Comparison of ENCODE assay signal across 21 cellular contexts in genomic region chr11:1656061-1656441, GRCh38. TPM values are rescaled to one million over a fixed set of nuclear protein-coding genes. Genes with fewer than 3 reads are reported as not detected.
DNase-seq lines count a peak whose midpoint lies in the region; ATAC-seq, FAIRE-seq and TF ChIP-seq lines count a peak whose summit lies in the region.
"Had no signal": no experiment of that assay in that cellular context is flagged by ENCODE, and none has a peak within 500 bp of the region (broad histone marks: within the 10 kb centered on the region; RNA-seq: fewer than 3 reads in every experiment).

No MANE protein-coding gene starts in this region.

- H3K9me3 Mint-ChIP-seq in type B pancreatic cell = no peaks in the 10 kb centered on the region
- H3K9me3 Mint-ChIP-seq: CD4-positive, alpha-beta T cell had no signal

- H3K4ac ChIP-seq in trophoblast cell (ENCODE audit: low read depth, low read length) = no peak overlapping the region

- intact Hi-C loops in HepG2 (cut with micrococcal nuclease; ENCODE audit: unreplicated experiment) = no loop called here

- in situ Hi-C loops in HepG2 (cut with HindIII; ENCODE audit: extremely low pct_ligation_motif_present, low pct_unique_long_range_greater_than_20kb) = loop anchor here (5.0 kb wide), 3 partner anchors 36 to 496 kb away; partner anchors contain the start of gene SYT8

- TF ChIP-seq CTCF in HepG2 (CRISPR knock-in tag; IDR thresholded peaks at IDR 0.05) (no peak), type B pancreatic cell (conservative IDR thresholded peaks at IDR 0.05) (no peak)

- no peak for TF ChIP-seq POLR2A in HepG2 (IDR thresholded peaks at IDR 0.05; ENCODE audit: insufficient read depth in 1 of 2, low read depth in 2 of 2, low read length in 2 of 2)

- H3K79me2 ChIP-seq in HepG2 (ENCODE audit: insufficient read depth, low read length) = no peaks in the 10 kb centered on the region
- H3K79me2 ChIP-seq in trophoblast cell (ENCODE audit: control insufficient read depth, insufficient read depth, low read length, poor library complexity) = no peaks in the 10 kb centered on the region

- no peak overlapping the region for H4K91ac ChIP-seq in trophoblast cell (ENCODE audit: low read depth, low read length)

- no peaks in the 10 kb centered on the region for H3K9me3 ChIP-seq in SJCRH30 (replicated peaks)
- H3K9me3 ChIP-seq in HepG2 (ENCODE audit: low read length) = no peaks in the 10 kb centered on the region
- no peaks in the 10 kb centered on the region for H3K9me3 ChIP-seq in trophoblast cell (ENCODE audit: insufficient read depth, low read depth, low read length)
- H3K9me3 ChIP-seq: HAP-1 had no signal

- H4K12ac ChIP-seq in trophoblast cell (ENCODE audit: low read depth, low read length) = no peak overlapping the region

- no peaks in the 10 kb centered on the region for H3K36me3 Mint-ChIP-seq in type B pancreatic cell

- no peak overlapping the region for H3K4me2 ChIP-seq in HepG2 (ENCODE audit: low read depth, low read length)
- H3K4me2 ChIP-seq in trophoblast cell (ENCODE audit: low read length) = no peak overlapping the region

- H2AK5ac ChIP-seq in trophoblast cell (ENCODE audit: low read length) = no peak overlapping the region

- H3K14ac ChIP-seq in trophoblast cell (ENCODE audit: low read length) = no peak overlapping the region

- POLR2A ChIA-PET in HepG2 (lab: Yijun Ruan, JAX) = no interaction called here

- peak overlapping the region; percentile 5 for H3K27ac Mint-ChIP-seq in type B pancreatic cell
- H3K27ac Mint-ChIP-seq: CD4-positive, alpha-beta T cell had no signal

- H3K4me3 ChIP-seq in SJCRH30 (no peak overlapping the region), HepG2 (replicated peaks in 1 of 3; ENCODE audit: insufficient read depth in 1 of 3, low read depth in 2 of 3, low read length in 3 of 3) (no peak overlapping the region), trophoblast cell (ENCODE audit: low read depth, low read length) (peak overlapping the region; percentile 5)
- H3K4me3 ChIP-seq: HAP-1, K562 had no signal

- H4K20me1 ChIP-seq in HepG2 (ENCODE audit: insufficient read depth, low read length) = no peaks in the 10 kb centered on the region

- H3K27me3 ChIP-seq in SJCRH30 (no peaks in the 10 kb centered on the region), HepG2 (ENCODE audit: control insufficient read depth in 1 of 2, insufficient read depth in 2 of 2, low read length in 2 of 2) (no peaks in the 10 kb centered on the region), trophoblast cell (ENCODE audit: insufficient read depth, low read length) (no peaks in the 10 kb centered on the region)

- no peak for TF ChIP-seq RAD21 in HepG2 (CRISPR knock-in tag; IDR thresholded peaks at IDR 0.05)

- ATAC-seq in HepG2 (no peak), GM21825 (IDR thresholded peaks at IDR 0.05; ENCODE audit: unreplicated experiment) (no peak), HG02798 (IDR thresholded peaks at IDR 0.05; ENCODE audit: poor library complexity, unreplicated experiment) (no peak)
- ATAC-seq: K562, PC-3 had no signal

- H3K18ac ChIP-seq in trophoblast cell (ENCODE audit: low read length) = no peak overlapping the region

- DNase-seq in SJCRH30 = peak; percentile 74 to 82
- no peak for DNase-seq in HepG2 (ENCODE audit: low spot score)
- DNase-seq in trophoblast cell = no peak
- DNase-seq in type B pancreatic cell (ENCODE audit: extremely low spot score, unreplicated experiment) = no peak
- DNase-seq in activated CD4-positive, alpha-beta T cell treated with anti-CD3 and anti-CD28 coated beads, Interleukin-2, amount 50 U/mL, for 1 hour = no peak
- DNase-seq: ACHN; AML-193; Calu3; CD4-positive, alpha-beta T cell; DMS53; MV-4-11; NCI-H1417 treated with DMSO at 0.1 percent for 48 hours; NCI-H1930; NCI-H2171 treated with DMSO at 0.1 percent for 48 hours; NCI-H446 treated with DMSO at 0.1 percent for 48 hours; PC-3 had no signal

- no peak overlapping the region for H2BK12ac ChIP-seq in trophoblast cell (ENCODE audit: low read length)

- H3K36me3 ChIP-seq in SJCRH30 (no peaks in the 10 kb centered on the region), HepG2 (replicated peaks in 1 of 2; ENCODE audit: control insufficient read depth in 1 of 2, insufficient read depth in 2 of 2, low read length in 2 of 2) (no peaks in the 10 kb centered on the region), trophoblast cell (ENCODE audit: control insufficient read depth in 1 of 2, insufficient read depth in 2 of 2, low read length in 2 of 2) (no peaks in the 10 kb centered on the region)
- H3K36me3 ChIP-seq: HAP-1 had no signal

- H3K27me3 Mint-ChIP-seq in type B pancreatic cell = peaks cover 10% of the 10 kb centered on the region

- no peak overlapping the region for H2BK120ac ChIP-seq in trophoblast cell (ENCODE audit: insufficient read depth, low read length, poor library complexity)

- CTCF ChIA-PET in HepG2 (lab: Yijun Ruan, JAX; ENCODE audit: low intra/inter-chr PET ratio, low total read pairs) = no interaction called here

- H3K79me1 ChIP-seq in trophoblast cell (ENCODE audit: low read length) = no peaks in the 10 kb centered on the region

- WGBS in HepG2 (ENCODE audit: low lambda C conversion rate) = 97% methylated on average over 3 of the region's 9 CpGs
- WGBS in trophoblast cell (ENCODE audit: extremely low coverage, insufficient coverage, insufficient read length) = no CpG with 5 or more reads among the region's 9 CpGs

- H3K9ac ChIP-seq in HepG2 (ENCODE audit: insufficient read depth, low read depth, low read length) = no peak overlapping the region
- H3K9ac ChIP-seq in trophoblast cell (ENCODE audit: low read length) = no peak overlapping the region

- BruUV-seq in HepG2 (replicated peaks; lab: Mats Ljungman, UMichigan) = no TSS peak

- no peak overlapping the region for H4K8ac ChIP-seq in trophoblast cell (ENCODE audit: low read depth, low read length)

- H2AFZ ChIP-seq in HepG2 (ENCODE audit: low read length) (no peak overlapping the region), trophoblast cell (ENCODE audit: insufficient read depth, low read length, poor library complexity) (no peak overlapping the region)

- peaks cover 52% of the 10 kb centered on the region for H3K4me1 ChIP-seq in SJCRH30
- H3K4me1 ChIP-seq in HepG2 (ENCODE audit: insufficient read depth, low read length) = peaks cover 92% of the 10 kb centered on the region
- H3K4me1 ChIP-seq in trophoblast cell (ENCODE audit: control insufficient read depth in 1 of 2, insufficient read depth in 2 of 2, low read length in 2 of 2) = no peaks in the 10 kb centered on the region
- H3K4me1 ChIP-seq: HAP-1 had no signal

- H3K4me1 Mint-ChIP-seq in type B pancreatic cell (ENCODE audit: unreplicated experiment) = peaks cover 19% of the 10 kb centered on the region

- H3K27ac ChIP-seq in SJCRH30 (peak overlapping the region; percentile 85), HepG2 (ENCODE audit: extremely low read length, insufficient read depth, low read length) (peak overlapping the region; percentile 65), trophoblast cell (ENCODE audit: low read depth, low read length) (no peak overlapping the region)
- H3K27ac ChIP-seq: RWPE1 had no signal

- H3K23ac ChIP-seq in trophoblast cell (ENCODE audit: low read length) = no peak overlapping the region

- no peak for FAIRE-seq in HepG2 (lab: Jason Lieb, UNC)
- FAIRE-seq: K562 had no signal

- TF ChIP-seq EP300 in HepG2 (IDR thresholded peaks at IDR 0.05; ENCODE audit: low read depth in 2 of 2, low read length in 2 of 2) (no peak), HepG2 (CRISPR knock-in tag; IDR thresholded peaks at IDR 0.05; ENCODE audit: borderline replicate concordance) (no peak)

- no peak overlapping the region for H3K4me3 Mint-ChIP-seq in type B pancreatic cell
- H3K4me3 Mint-ChIP-seq: CD4-positive, alpha-beta T cell had no signal

- H2BK5ac ChIP-seq in trophoblast cell (ENCODE audit: low read depth, low read length, poor library complexity) = no peak overlapping the region

RNA-seq across cellular contexts. Expression of gene KRTAP5-5, which starts 26.5 kb away (rescaled TPM):
- not detected in 2 replicates for total RNA-seq in SJCRH30 (2014; rRNA removed; shearing (Covaris generic))
- total RNA-seq in HepG2 (2016; rRNA removed; fragmentation: Illumina TruSeq; extraction: Trizol) = not detected in 2 replicates
- not detected in 2 replicates for total RNA-seq in HepG2 (2016; cell fraction: cytosol; rRNA removed; fragmentation: Illumina TruSeq; extraction: Trizol; ENCODE audit: low read depth)
- total RNA-seq in HepG2 (2016; cell fraction: insoluble cytoplasmic fraction; rRNA removed; fragmentation: Illumina TruSeq; extraction: Trizol) = not detected in 2 replicates
- not detected in 2 replicates for total RNA-seq in HepG2 (2016; cell fraction: membrane; rRNA removed; fragmentation: Illumina TruSeq; extraction: Trizol)
- total RNA-seq in HepG2 (2016; cell fraction: nucleus; rRNA removed; fragmentation: Illumina TruSeq; extraction: Trizol) = not detected in 2 replicates
- polyA plus RNA-seq in HepG2 (2011; rRNA removed) = not detected in 2 replicates
- not detected in 2 replicates for polyA plus RNA-seq in HepG2 (2011; cell fraction: cytosol; rRNA removed)
- polyA plus RNA-seq in HepG2 (2011; cell fraction: nucleus; rRNA removed) = not detected in 2 replicates
- not detected in 2 replicates for polyA plus RNA-seq in HepG2 (2012)
- polyA plus RNA-seq in HepG2 (2016; cell fraction: cytosol; fragmentation: Illumina TruSeq; extraction: Trizol; ENCODE audit: low read depth) = not detected in 2 replicates
- not detected in 2 replicates for polyA plus RNA-seq in HepG2 (2016; cell fraction: insoluble cytoplasmic fraction; fragmentation: Illumina TruSeq; extraction: Trizol; ENCODE audit: low read depth)
- polyA plus RNA-seq in HepG2 (2016; cell fraction: membrane; fragmentation: Illumina TruSeq; extraction: Trizol; ENCODE audit: low read depth) = not detected in 2 replicates
- polyA plus RNA-seq in HepG2 (2016; cell fraction: nucleus; fragmentation: Illumina TruSeq; extraction: Trizol; ENCODE audit: insufficient read depth, low read depth) = not detected in 2 replicates
- polyA minus RNA-seq in HepG2 (2011; rRNA and poly(A)+ RNA removed; ENCODE audit: low replicate concordance) = not detected in 2 replicates
- polyA minus RNA-seq in HepG2 (2011; cell fraction: cytosol; rRNA and poly(A)+ RNA removed) = not detected in 2 replicates
- polyA minus RNA-seq in HepG2 (2011; cell fraction: nucleus; rRNA and poly(A)+ RNA removed) = not detected in 2 replicates
- not detected in 2 replicates for polyA plus RNA-seq in trophoblast cell (2013)
- not detected in 2 replicates for total RNA-seq in type B pancreatic cell (ENCODE audit: low replicate concordance)
- total RNA-seq: Calu3; CD4-positive, alpha-beta T cell; K562; PC-3 had no signal
- polyA plus RNA-seq: K562 had no signal

RNA-seq across cellular contexts. Expression of gene KRTAP5-4, which starts 34.1 kb away (rescaled TPM):
- total RNA-seq in SJCRH30 (2014; rRNA removed; shearing (Covaris generic)) = not detected in 2 replicates
- total RNA-seq in HepG2 (2016; rRNA removed; fragmentation: Illumina TruSeq; extraction: Trizol) = not detected in 2 replicates
- total RNA-seq in HepG2 (2016; cell fraction: cytosol; rRNA removed; fragmentation: Illumina TruSeq; extraction: Trizol; ENCODE audit: low read depth) = not detected in 2 replicates
- total RNA-seq in HepG2 (2016; cell fraction: insoluble cytoplasmic fraction; rRNA removed; fragmentation: Illumina TruSeq; extraction: Trizol) = not detected in 2 replicates
- not detected in 2 replicates for total RNA-seq in HepG2 (2016; cell fraction: membrane; rRNA removed; fragmentation: Illumina TruSeq; extraction: Trizol)
- not detected in 2 replicates for total RNA-seq in HepG2 (2016; cell fraction: nucleus; rRNA removed; fragmentation: Illumina TruSeq; extraction: Trizol)
- polyA plus RNA-seq in HepG2 (2011; rRNA removed) = not detected in 2 replicates
- polyA plus RNA-seq in HepG2 (2011; cell fraction: cytosol; rRNA removed) = not detected in 2 replicates
- polyA plus RNA-seq in HepG2 (2011; cell fraction: nucleus; rRNA removed) = 0.16 TPM in 1 of 2 replicates, not detected in the other
- polyA plus RNA-seq in HepG2 (2012) = not detected in 2 replicates
- polyA plus RNA-seq in HepG2 (2016; cell fraction: cytosol; fragmentation: Illumina TruSeq; extraction: Trizol; ENCODE audit: low read depth) = not detected in 2 replicates
- not detected in 2 replicates for polyA plus RNA-seq in HepG2 (2016; cell fraction: insoluble cytoplasmic fraction; fragmentation: Illumina TruSeq; extraction: Trizol; ENCODE audit: low read depth)
- polyA plus RNA-seq in HepG2 (2016; cell fraction: membrane; fragmentation: Illumina TruSeq; extraction: Trizol; ENCODE audit: low read depth) = not detected in 2 replicates
- polyA plus RNA-seq in HepG2 (2016; cell fraction: nucleus; fragmentation: Illumina TruSeq; extraction: Trizol; ENCODE audit: insufficient read depth, low read depth) = not detected in 2 replicates
- not detected in 2 replicates for polyA minus RNA-seq in HepG2 (2011; rRNA and poly(A)+ RNA removed; ENCODE audit: low replicate concordance)
- polyA minus RNA-seq in HepG2 (2011; cell fraction: cytosol; rRNA and poly(A)+ RNA removed) = not detected in 2 replicates
- polyA minus RNA-seq in HepG2 (2011; cell fraction: nucleus; rRNA and poly(A)+ RNA removed) = not detected in 2 replicates
- polyA plus RNA-seq in trophoblast cell (2013) = not detected in 2 replicates
- total RNA-seq in type B pancreatic cell (ENCODE audit: low replicate concordance) = not detected in 2 replicates
- total RNA-seq: Calu3; CD4-positive, alpha-beta T cell; K562; PC-3 had no signal
- polyA plus RNA-seq: K562 had no signal

RNA-seq across cellular contexts. Expression of gene KRTAP5-6, which starts 40.9 kb away (rescaled TPM):
- total RNA-seq in SJCRH30 (2014; rRNA removed; shearing (Covaris generic)) = not detected in 2 replicates
- not detected in 2 replicates for total RNA-seq in HepG2 (2016; rRNA removed; fragmentation: Illumina TruSeq; extraction: Trizol)
- not detected in 2 replicates for total RNA-seq in HepG2 (2016; cell fraction: cytosol; rRNA removed; fragmentation: Illumina TruSeq; extraction: Trizol; ENCODE audit: low read depth)
- total RNA-seq in HepG2 (2016; cell fraction: insoluble cytoplasmic fraction; rRNA removed; fragmentation: Illumina TruSeq; extraction: Trizol) = not detected in 2 replicates
- total RNA-seq in HepG2 (2016; cell fraction: membrane; rRNA removed; fragmentation: Illumina TruSeq; extraction: Trizol) = not detected in 2 replicates
- not detected in 2 replicates for total RNA-seq in HepG2 (2016; cell fraction: nucleus; rRNA removed; fragmentation: Illumina TruSeq; extraction: Trizol)
- polyA plus RNA-seq in HepG2 (2011; rRNA removed) = not detected in 2 replicates
- 0.15 TPM in 1 of 2 replicates, not detected in the other for polyA plus RNA-seq in HepG2 (2011; cell fraction: cytosol; rRNA removed)
- polyA plus RNA-seq in HepG2 (2011; cell fraction: nucleus; rRNA removed) = 0.35 and 0.43 TPM in 2 replicates
- polyA plus RNA-seq in HepG2 (2012) = not detected in 2 replicates
- polyA plus RNA-seq in HepG2 (2016; cell fraction: cytosol; fragmentation: Illumina TruSeq; extraction: Trizol; ENCODE audit: low read depth) = not detected in 2 replicates
- polyA plus RNA-seq in HepG2 (2016; cell fraction: insoluble cytoplasmic fraction; fragmentation: Illumina TruSeq; extraction: Trizol; ENCODE audit: low read depth) = not detected in 2 replicates
- not detected in 2 replicates for polyA plus RNA-seq in HepG2 (2016; cell fraction: membrane; fragmentation: Illumina TruSeq; extraction: Trizol; ENCODE audit: low read depth)
- polyA plus RNA-seq in HepG2 (2016; cell fraction: nucleus; fragmentation: Illumina TruSeq; extraction: Trizol; ENCODE audit: insufficient read depth, low read depth) = not detected in 2 replicates
- not detected in 2 replicates for polyA minus RNA-seq in HepG2 (2011; rRNA and poly(A)+ RNA removed; ENCODE audit: low replicate concordance)
- not detected in 2 replicates for polyA minus RNA-seq in HepG2 (2011; cell fraction: cytosol; rRNA and poly(A)+ RNA removed)
- polyA minus RNA-seq in HepG2 (2011; cell fraction: nucleus; rRNA and poly(A)+ RNA removed) = not detected in 2 replicates
- not detected in 2 replicates for polyA plus RNA-seq in trophoblast cell (2013)
- total RNA-seq in type B pancreatic cell (ENCODE audit: low replicate concordance) = not detected in 2 replicates
- total RNA-seq: Calu3; CD4-positive, alpha-beta T cell; K562; PC-3 had no signal
- polyA plus RNA-seq: K562 had no signal

RNA-seq across cellular contexts. Expression of gene KRTAP5-3, which starts 47.8 kb away (rescaled TPM):
- total RNA-seq in SJCRH30 (2014; rRNA removed; shearing (Covaris generic)) = not detected in 2 replicates
- total RNA-seq in HepG2 (2016; rRNA removed; fragmentation: Illumina TruSeq; extraction: Trizol) = not detected in 2 replicates
- not detected in 2 replicates for total RNA-seq in HepG2 (2016; cell fraction: cytosol; rRNA removed; fragmentation: Illumina TruSeq; extraction: Trizol; ENCODE audit: low read depth)
- total RNA-seq in HepG2 (2016; cell fraction: insoluble cytoplasmic fraction; rRNA removed; fragmentation: Illumina TruSeq; extraction: Trizol) = not detected in 2 replicates
- not detected in 2 replicates for total RNA-seq in HepG2 (2016; cell fraction: membrane; rRNA removed; fragmentation: Illumina TruSeq; extraction: Trizol)
- not detected in 2 replicates for total RNA-seq in HepG2 (2016; cell fraction: nucleus; rRNA removed; fragmentation: Illumina TruSeq; extraction: Trizol)
- polyA plus RNA-seq in HepG2 (2011; rRNA removed) = not detected in 2 replicates
- not detected in 2 replicates for polyA plus RNA-seq in HepG2 (2011; cell fraction: cytosol; rRNA removed)
- polyA plus RNA-seq in HepG2 (2011; cell fraction: nucleus; rRNA removed) = not detected in 2 replicates
- polyA plus RNA-seq in HepG2 (2012) = not detected in 2 replicates
- not detected in 2 replicates for polyA plus RNA-seq in HepG2 (2016; cell fraction: cytosol; fragmentation: Illumina TruSeq; extraction: Trizol; ENCODE audit: low read depth)
- polyA plus RNA-seq in HepG2 (2016; cell fraction: insoluble cytoplasmic fraction; fragmentation: Illumina TruSeq; extraction: Trizol; ENCODE audit: low read depth) = not detected in 2 replicates
- polyA plus RNA-seq in HepG2 (2016; cell fraction: membrane; fragmentation: Illumina TruSeq; extraction: Trizol; ENCODE audit: low read depth) = not detected in 2 replicates
- polyA plus RNA-seq in HepG2 (2016; cell fraction: nucleus; fragmentation: Illumina TruSeq; extraction: Trizol; ENCODE audit: insufficient read depth, low read depth) = not detected in 2 replicates
- not detected in 2 replicates for polyA minus RNA-seq in HepG2 (2011; rRNA and poly(A)+ RNA removed; ENCODE audit: low replicate concordance)
- not detected in 2 replicates for polyA minus RNA-seq in HepG2 (2011; cell fraction: cytosol; rRNA and poly(A)+ RNA removed)
- polyA minus RNA-seq in HepG2 (2011; cell fraction: nucleus; rRNA and poly(A)+ RNA removed) = not detected in 2 replicates
- not detected in 2 replicates for polyA plus RNA-seq in trophoblast cell (2013)
- total RNA-seq in type B pancreatic cell (ENCODE audit: low replicate concordance) = not detected in 2 replicates
- total RNA-seq: Calu3; CD4-positive, alpha-beta T cell; K562; PC-3 had no signal
- polyA plus RNA-seq: K562 had no signal

RNA-seq across cellular contexts. Expression of gene KRTAP5-2, which starts 58.0 kb away (rescaled TPM):
- not detected in 2 replicates for total RNA-seq in SJCRH30 (2014; rRNA removed; shearing (Covaris generic))
- total RNA-seq in HepG2 (2016; rRNA removed; fragmentation: Illumina TruSeq; extraction: Trizol) (not detected in 2 replicates), type B pancreatic cell (ENCODE audit: low replicate concordance) (not detected in 2 replicates)
- total RNA-seq in HepG2 (2016; cell fraction: cytosol; rRNA removed; fragmentation: Illumina TruSeq; extraction: Trizol; ENCODE audit: low read depth) = not detected in 2 replicates
- total RNA-seq in HepG2 (2016; cell fraction: insoluble cytoplasmic fraction; rRNA removed; fragmentation: Illumina TruSeq; extraction: Trizol) = not detected in 2 replicates
- not detected in 2 replicates for total RNA-seq in HepG2 (2016; cell fraction: membrane; rRNA removed; fragmentation: Illumina TruSeq; extraction: Trizol)
- not detected in 2 replicates for total RNA-seq in HepG2 (2016; cell fraction: nucleus; rRNA removed; fragmentation: Illumina TruSeq; extraction: Trizol)
- polyA plus RNA-seq in HepG2 (2011; rRNA removed) = not detected in 2 replicates
- polyA plus RNA-seq in HepG2 (2011; cell fraction: cytosol; rRNA removed) = not detected in 2 replicates
- polyA plus RNA-seq in HepG2 (2011; cell fraction: nucleus; rRNA removed) = not detected in 2 replicates
- 0.29 and 0.55 TPM in 2 replicates for polyA plus RNA-seq in HepG2 (2012)
- not detected in 2 replicates for polyA plus RNA-seq in HepG2 (2016; cell fraction: cytosol; fragmentation: Illumina TruSeq; extraction: Trizol; ENCODE audit: low read depth)
- polyA plus RNA-seq in HepG2 (2016; cell fraction: insoluble cytoplasmic fraction; fragmentation: Illumina TruSeq; extraction: Trizol; ENCODE audit: low read depth) = not detected in 2 replicates
- polyA plus RNA-seq in HepG2 (2016; cell fraction: membrane; fragmentation: Illumina TruSeq; extraction: Trizol; ENCODE audit: low read depth) = not detected in 2 replicates
- polyA plus RNA-seq in HepG2 (2016; cell fraction: nucleus; fragmentation: Illumina TruSeq; extraction: Trizol; ENCODE audit: insufficient read depth, low read depth) = not detected in 2 replicates
- polyA minus RNA-seq in HepG2 (2011; rRNA and poly(A)+ RNA removed; ENCODE audit: low replicate concordance) = 0.21 TPM in 1 of 2 replicates, not detected in the other
- not detected in 2 replicates for polyA minus RNA-seq in HepG2 (2011; cell fraction: cytosol; rRNA and poly(A)+ RNA removed)
- polyA minus RNA-seq in HepG2 (2011; cell fraction: nucleus; rRNA and poly(A)+ RNA removed) = not detected in 2 replicates
- not detected in 2 replicates for polyA plus RNA-seq in trophoblast cell (2013)
- total RNA-seq: Calu3; CD4-positive, alpha-beta T cell; K562; PC-3 had no signal
- polyA plus RNA-seq: K562 had no signal

Comparison
In these comparisons a context has a peak if more than half of its experiments do, and no peak if none do; other contexts are left out.
1. DNase-seq: peak in SJCRH30 (2 of 2); none in HepG2 (single experiment), trophoblast cell (0 of 2), type B pancreatic cell (single experiment) and activated CD4-positive, alpha-beta T cell treated with anti-CD3 and anti-CD28 coated beads, Interleukin-2, amount 50 U/mL, for 1 hour (single experiment).